1 cellular context compared by ENCODE assay signal in genomic region chrX:46588263-46588662, GRCh38.
TF ChIP-seq lines count a peak whose summit lies in the region.

No MANE protein-coding gene starts in this region.

TF ChIP-seq in H1, 55 proteins besides CTCF, POLR2A, EP300 and RAD21 (continued from another document):
- TF ChIP-seq CHD7 (IDR thresholded peaks at IDR 0.05; ENCODE audit: insufficient replicate concordance, low read length) = no peak
